Comparison of ENCODE assay signal across 10 cellular contexts in genomic region chr22:40051322-40051721, GRCh38. TPM values are rescaled to one million over a fixed set of nuclear protein-coding genes. Genes with fewer than 3 reads are reported as not detected.
DNase-seq lines count a peak whose midpoint lies in the region; ATAC-seq and TF ChIP-seq lines count a peak whose summit lies in the region.
"Had no signal": no experiment of that assay in that cellular context is flagged by ENCODE, and none has a peak within 500 bp of the region (broad histone marks: within the 10 kb centered on the region; RNA-seq: fewer than 3 reads in every experiment).

No MANE protein-coding gene starts in this region.

- H3K4me1 ChIP-seq in thymus (ENCODE audit: control insufficient read depth, insufficient read depth, low read length) = peaks cover 32% of the 10 kb centered on the region

- TF ChIP-seq CTCF in GM13976 (IDR thresholded peaks at IDR 0.05; ENCODE audit: borderline replicate concordance, control extremely low read depth, extremely low read depth, insufficient read depth, missing control alignments) = no peak

- no peaks in the 10 kb centered on the region for H3K9me3 ChIP-seq in thymus (ENCODE audit: control insufficient read depth)

- no peaks in the 10 kb centered on the region for H3K27me3 ChIP-seq in thymus (ENCODE audit: control insufficient read depth, insufficient read depth)

- H3K36me3 Mint-ChIP-seq in activated naive CD4-positive, alpha-beta T cell treated with anti-CD3 and anti-CD28 coated beads, Interleukin-2, amount 10 ng/mL, durations not matched to agents 7 days and 5 days = peaks cover 19% of the 10 kb centered on the region
- peaks cover 11% of the 10 kb centered on the region for H3K36me3 Mint-ChIP-seq in central memory CD8-positive, alpha-beta T cell (ENCODE audit: insufficient read depth)

- in situ Hi-C loops in GM13976 (cut with MboI; ENCODE audit: low sequenced_read_pairs, unreplicated experiment) = no loop called here

- DNase-seq in activated naive CD4-positive, alpha-beta T cell treated with anti-CD3 and anti-CD28 coated beads, Interleukin-2, amount 10 ng/mL, durations not matched to agents 7 days and 5 days = no peak
- DNase-seq in activated naive CD4-positive, alpha-beta T cell treated with Interleukin-2 at 50 U/mL for 16 hours = no peak
- DNase-seq in NCI-H2227 (lab: John Stamatoyannopoulos, UW; ENCODE audit: unreplicated experiment) = peak; percentile 42
- no peak for DNase-seq in central memory CD8-positive, alpha-beta T cell (ENCODE audit: low spot score in 2 of 2)
- no peak for DNase-seq in stimulated activated CD4-positive, alpha-beta T cell treated with anti-CD3 and anti-CD28 coated beads, Interleukin-4, amount 100 ng/mL, for 24 hours
- no peak for DNase-seq in GM13976 (ENCODE audit: low spot score)
- DNase-seq in stimulated activated CD4-positive, alpha-beta T cell treated with anti-CD3 and anti-CD28 coated beads, Interleukin-4, amount 100 ng/mL, for 4 hours = no peak
- DNase-seq: glutamatergic neuron; NK-92 treated with Interleukin-12 subunit alpha and Interleukin-12 subunit beta, amount 100 ng/mL, for 24 hours had no signal

- H3K27ac Mint-ChIP-seq in activated naive CD4-positive, alpha-beta T cell treated with anti-CD3 and anti-CD28 coated beads, Interleukin-2, amount 10 ng/mL, durations not matched to agents 7 days and 5 days = peak overlapping the region; percentile 42
- no peak overlapping the region for H3K27ac Mint-ChIP-seq in central memory CD8-positive, alpha-beta T cell (ENCODE audit: low read depth)

- WGBS in thymus = 15% methylated on average over 3 of the region's 3 CpGs

- no peaks in the 10 kb centered on the region for H3K36me3 ChIP-seq in thymus (ENCODE audit: control insufficient read depth, insufficient read depth)

- H3K4me1 Mint-ChIP-seq in activated naive CD4-positive, alpha-beta T cell treated with anti-CD3 and anti-CD28 coated beads, Interleukin-2, amount 10 ng/mL, durations not matched to agents 7 days and 5 days = peaks cover 77% of the 10 kb centered on the region
- H3K4me1 Mint-ChIP-seq in central memory CD8-positive, alpha-beta T cell = peaks cover 80% of the 10 kb centered on the region

- CTCF ChIA-PET in activated naive CD4-positive, alpha-beta T cell treated with anti-CD3 and anti-CD28 coated beads, Interleukin-2, amount 10 ng/mL, durations not matched to agents 7 days and 5 days (lab: Charles Lee) = interaction anchor here (0.8 to 1.5 kb wide), 2 partner anchors 143 to 296 kb away, joined by 5 to 7 read pairs; no protein-coding TSS in a partner anchor

- no peaks in the 10 kb centered on the region for H3K27me3 Mint-ChIP-seq in activated naive CD4-positive, alpha-beta T cell treated with anti-CD3 and anti-CD28 coated beads, Interleukin-2, amount 10 ng/mL, durations not matched to agents 7 days and 5 days
- H3K27me3 Mint-ChIP-seq in central memory CD8-positive, alpha-beta T cell = no peaks in the 10 kb centered on the region

- no peak for ATAC-seq in central memory CD8-positive, alpha-beta T cell (replicated peaks; ENCODE audit: extremely low read depth, poor library complexity, severe bottlenecking)

- no peaks in the 10 kb centered on the region for H3K9me3 Mint-ChIP-seq in activated naive CD4-positive, alpha-beta T cell treated with anti-CD3 and anti-CD28 coated beads, Interleukin-2, amount 10 ng/mL, durations not matched to agents 7 days and 5 days
- H3K9me3 Mint-ChIP-seq in central memory CD8-positive, alpha-beta T cell = no peaks in the 10 kb centered on the region

- no peak overlapping the region for H3K4me3 ChIP-seq in thymus (ENCODE audit: low read length)

- H3K4me3 Mint-ChIP-seq in activated naive CD4-positive, alpha-beta T cell treated with anti-CD3 and anti-CD28 coated beads, Interleukin-2, amount 10 ng/mL, durations not matched to agents 7 days and 5 days = no peak overlapping the region
- peak overlapping the region; percentile 39 for H3K4me3 Mint-ChIP-seq in central memory CD8-positive, alpha-beta T cell

- peak overlapping the region; percentile 83 for H3K27ac ChIP-seq in thymus (ENCODE audit: low read depth)

RNA-seq across cellular contexts. Expression of gene FAM83F, which starts 56.6 kb away (rescaled TPM):
- polyA plus RNA-seq in thymus = 2.0 TPM
